19 cellular contexts compared by ENCODE assay signal in genomic region chr7:64613653-64614052, GRCh38.
"Had no signal": no experiment of that assay in that cellular context is flagged by ENCODE, and none has a peak within 500 bp of the region (broad histone marks: within the 10 kb centered on the region; RNA-seq: fewer than 3 reads in every experiment).

No MANE protein-coding gene starts in this region.

- H3K9me3 ChIP-seq: gastrocnemius medialis, lower lobe of right lung had no signal

- H3K36me3 ChIP-seq: esophagus squamous epithelium, gastrocnemius medialis, heart right ventricle, left lung, lower lobe of right lung had no signal

- H3K4me3 ChIP-seq: esophagus squamous epithelium, gastrocnemius medialis, heart right ventricle, left lung, lower lobe of right lung, mucosa of descending colon had no signal

- H3K27ac ChIP-seq: esophagus squamous epithelium, gastrocnemius medialis, heart right ventricle, left lung, lower lobe of right lung had no signal

- DNase-seq: cortex of kidney; effector CD8-positive, alpha-beta T cell; effector memory CD8-positive, alpha-beta T cell; endodermal cell; esophagus squamous epithelium; foreskin fibroblast; foreskin melanocyte; gastrocnemius medialis; glutamatergic neuron; head of caudate nucleus; heart right ventricle; hippocampal formation; left cardiac atrium; left lung; left ventricle myocardium superior; lower lobe of right lung; mesenchymal stem cell; mucosa of descending colon; naive B cell had no signal

- H3K4me1 ChIP-seq: esophagus squamous epithelium, gastrocnemius medialis, heart right ventricle, left lung, lower lobe of right lung had no signal

- H3K27me3 ChIP-seq: esophagus squamous epithelium, gastrocnemius medialis, heart right ventricle, left lung had no signal

- ATAC-seq: effector memory CD8-positive, alpha-beta T cell; gastrocnemius medialis; heart right ventricle; left cardiac atrium; left lung; left ventricle myocardium superior; lower lobe of right lung; mucosa of descending colon had no signal
